In the genomic region with DNA sequence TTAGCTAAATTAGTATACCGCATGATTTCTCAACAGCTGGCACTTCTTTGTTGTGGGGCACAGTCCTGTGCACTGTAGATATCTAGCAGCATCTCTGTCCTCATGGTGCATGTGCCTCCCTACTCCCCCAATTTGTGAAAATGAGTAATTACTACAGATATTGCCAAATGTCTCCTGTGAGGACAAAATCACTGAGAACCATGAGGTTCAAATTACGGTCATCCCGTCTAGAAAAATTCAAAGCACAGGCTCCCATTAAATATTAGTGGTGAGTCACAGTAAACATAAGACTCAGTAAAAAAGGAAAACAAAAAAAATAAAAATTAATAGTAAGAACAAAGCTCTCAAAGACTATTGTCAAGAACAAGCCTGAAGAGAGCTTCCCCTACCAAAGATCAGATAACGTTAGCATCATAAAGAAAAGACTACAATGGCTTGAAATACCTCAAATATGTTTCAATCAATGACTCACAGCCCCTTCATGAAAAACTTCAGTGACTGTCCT, we compare ENCODE assay signal across 11 cellular contexts. TPM values are rescaled to one million over a fixed set of nuclear protein-coding genes. Genes with fewer than 3 reads are reported as not detected.
DNase-seq lines count a peak whose midpoint lies in the region; FAIRE-seq and TF ChIP-seq lines count a peak whose summit lies in the region.
"Had no signal": no experiment of that assay in that cellular context is flagged by ENCODE, and none has a peak within 500 bp of the region (broad histone marks: within the 10 kb centered on the region; RNA-seq: fewer than 3 reads in every experiment).

No MANE protein-coding gene starts in this region.

- peak overlapping the region; percentile 95; the same call in 1 of the 2 replicates for H2BK12ac ChIP-seq in H1 (ENCODE audit: low read depth, low read length)

- FAIRE-seq in H1 (lab: Jason Lieb, UNC), result no peak

- no peak overlapping the region for H2BK120ac ChIP-seq in H1 (replicated peaks; ENCODE audit: low read depth, low read length)

- H4K5ac ChIP-seq in H1 (ENCODE audit: insufficient read length, low read depth, low read length), result no peak overlapping the region

- peaks cover 12% of the 10 kb centered on the region for H3K4me1 Mint-ChIP-seq in progenitor cell of endocrine pancreas (ENCODE audit: low read depth)

- H3K27ac ChIP-seq in H1 (ENCODE audit: low read depth, low read length), result no peak overlapping the region

- H3K27me3 Mint-ChIP-seq in progenitor cell of endocrine pancreas, result no peaks in the 10 kb centered on the region

- no peak overlapping the region for H2BK15ac ChIP-seq in H1 (ENCODE audit: low read length)

- peak overlapping the region; percentile 53; the same call in 1 of the 2 replicates for H2BK5ac ChIP-seq in H1 (ENCODE audit: low read depth, low read length)

- no peaks in the 10 kb centered on the region for H3K9me3 ChIP-seq in H1 (ENCODE audit: insufficient read depth in 2 of 2, low read depth in 1 of 2, low read length in 1 of 2)

- peaks cover 3% of the 10 kb centered on the region for H3K9me3 Mint-ChIP-seq in progenitor cell of endocrine pancreas (ENCODE audit: low read depth)
- H3K9me3 Mint-ChIP-seq: nephron had no signal

- H3K36me3 ChIP-seq in H1 (ENCODE audit: control insufficient read depth in 2 of 4, insufficient read depth in 4 of 4, low read length in 3 of 4), result peaks cover 0 to 7% (median 0%) of the 10 kb centered on the region in 4 experiments; a peak in 2 of 8 replicates

- no peak overlapping the region for H3K14ac ChIP-seq in H1 (ENCODE audit: insufficient read length)

- peak overlapping the region; percentile 65 for H3K23ac ChIP-seq in H1 (ENCODE audit: insufficient read length)

- DNase-seq in EH (ENCODE audit: low read depth) (peak; percentile 86), NCI-H226 (peak; percentile 5), H1 (ENCODE audit: low read depth in 1 of 2, low spot score in 2 of 2) (no peak), progenitor cell of endocrine pancreas (ENCODE audit: low spot score, unreplicated experiment) (no peak), SW 1271 (lab: John Stamatoyannopoulos, UW) (no peak), NCI-H187 treated with DMSO at 0.1 percent for 48 hours (lab: John Stamatoyannopoulos, UW) (no peak), GM19238 (ENCODE audit: insufficient read length, low spot score) (no peak), NCI-H2171 (lab: John Stamatoyannopoulos, UW) (no peak)

- no peaks in the 10 kb centered on the region; the same call in 1 of the 2 replicates for H3K79me1 ChIP-seq in H1 (ENCODE audit: low read depth, low read length)

- no peak overlapping the region for H3K9ac ChIP-seq in H1 (replicated peaks in 1 of 4; ENCODE audit: extremely low read depth in 1 of 4, low read depth in 3 of 4, low read length in 3 of 4)

- peaks cover 0 to 71% of the 10 kb centered on the region in 2 experiments; a peak in 3 of 4 replicates for H3K79me2 ChIP-seq in H1 (ENCODE audit: control insufficient read depth in 1 of 2, insufficient read depth in 2 of 2, low read length in 2 of 2)

- no peak overlapping the region for H3K4me3 Mint-ChIP-seq in progenitor cell of endocrine pancreas (ENCODE audit: low read depth)
- H3K4me3 Mint-ChIP-seq: nephron had no signal

- no peak overlapping the region for H2AFZ ChIP-seq in H1 (ENCODE audit: low read length)

- no peak for TF ChIP-seq RAD21 in H1 (IDR thresholded peaks at IDR 0.05 in 1 of 2, conservative IDR thresholded peaks at IDR 0.05 in 1 of 2; ENCODE audit: low read depth in 2 of 2, low read length in 2 of 2)

- WGBS in H1 (ENCODE audit: extremely low coverage in 1 of 2, insufficient coverage in 1 of 2, insufficient read length in 1 of 2, insufficient replicate concordance in 2 of 2, low coverage in 1 of 2, low lambda C conversion rate in 2 of 2, missing lambda C conversion rate in 1 of 2), 2 experiments, result 73% methylated on average over 4 of the region's 4 CpGs; no CpG with 5 or more reads in 1 of the 2 experiments

- peak overlapping the region; percentile 90 for H3K27ac Mint-ChIP-seq in progenitor cell of endocrine pancreas

- TF ChIP-seq EP300 in H1 (IDR thresholded peaks at IDR 0.05; ENCODE audit: borderline replicate concordance in 1 of 2, low read depth in 2 of 2, low read length in 2 of 2), result no peak

- no peak overlapping the region for H3K4me3 ChIP-seq in H1 (ENCODE audit: extremely low read depth in 1 of 4, insufficient read depth in 2 of 4, low read depth in 3 of 4, low read length in 4 of 4)

- no peaks in the 10 kb centered on the region for H3K27me3 ChIP-seq in H1 (replicated peaks in 1 of 4; ENCODE audit: control insufficient read depth in 3 of 4, extremely low read depth in 1 of 4, insufficient read depth in 3 of 4, low read length in 3 of 4)

- H3K4me1 ChIP-seq in H1 (replicated peaks in 1 of 4; ENCODE audit: control insufficient read depth in 3 of 4, insufficient read depth in 4 of 4, low read length in 3 of 4), result peaks cover 0 to 6% (median 3%) of the 10 kb centered on the region in 4 experiments; a peak in 4 of 7 replicates

- peaks cover 0 to 2% of the 10 kb centered on the region in 2 experiments for H4K20me1 ChIP-seq in H1 (replicated peaks in 1 of 2; ENCODE audit: control insufficient read depth in 1 of 2, insufficient read depth in 2 of 2, low read length in 2 of 2)

- H3K56ac ChIP-seq in H1 (replicated peaks; ENCODE audit: insufficient read length, low read depth, low read length), result no peak overlapping the region

- H4K91ac ChIP-seq in H1 (replicated peaks; ENCODE audit: insufficient read length, low read length), result no peak overlapping the region

- 0 out of 4 replicates have a peak overlapping the region, but pooled peaks of 1 of the 2 experiments have one; percentile 9 for H3K4me2 ChIP-seq in H1 (ENCODE audit: insufficient read depth in 1 of 2, low read depth in 2 of 2, low read length in 2 of 2)

- no peak overlapping the region for H2BK20ac ChIP-seq in H1 (ENCODE audit: low read length)

- TF ChIP-seq POLR2A in H1 (IDR thresholded peaks at IDR 0.05; ENCODE audit: control extremely low read depth in 1 of 2, low read depth in 2 of 2, low read length in 2 of 2), result no peak

- no peak overlapping the region for H3K4ac ChIP-seq in H1 (replicated peaks; ENCODE audit: insufficient read length, low read depth, low read length)

- POLR2A ChIA-PET in H1 (lab: Charles Lee; ENCODE audit: partially characterized antibody), result interaction anchor here (0.7 to 2.4 kb wide), 5 partner anchors 9 to 34 kb away, joined by 3 to 11 read pairs (median 4); no protein-coding TSS in a partner anchor

- H3K23me2 ChIP-seq in H1 (ENCODE audit: low read depth, low read length), result no peaks in the 10 kb centered on the region

- TF ChIP-seq CTCF in H1 (IDR thresholded peaks at IDR 0.05; ENCODE audit: control extremely low read depth in 1 of 3, insufficient read depth in 1 of 3, low read depth in 1 of 3, low read length in 3 of 3), result no peak
- no peak for TF ChIP-seq CTCF in progenitor cell of endocrine pancreas (IDR thresholded peaks at IDR 0.05; ENCODE audit: unreplicated experiment)

- peak overlapping the region; percentile 56 for H3K18ac ChIP-seq in H1 (ENCODE audit: extremely low read depth, low read length)

- no peak overlapping the region for H4K8ac ChIP-seq in H1 (ENCODE audit: extremely low read depth, insufficient read depth, low read length)

- H3K36me3 Mint-ChIP-seq in progenitor cell of endocrine pancreas (ENCODE audit: insufficient read depth), result peaks cover 19% of the 10 kb centered on the region

- CTCF ChIA-PET in H1 (lab: Charles Lee; ENCODE audit: partially characterized antibody), result interaction anchor here (0.6 to 5.1 kb wide), 8 partner anchors 11 to 136 kb away, joined by 3 to 56 read pairs (median 4); partner anchors contain the start of gene KANSL1

- H2AK5ac ChIP-seq in H1 (ENCODE audit: low read depth, low read length), result no peak overlapping the region

TF ChIP-seq in H1, 55 proteins besides CTCF, POLR2A, EP300 and RAD21:
- no peak for TF ChIP-seq MAX (IDR thresholded peaks at IDR 0.05)
- peak; percentile 60; the same call in 1 of the 2 replicates for TF ChIP-seq JUND (IDR thresholded peaks at IDR 0.05; ENCODE audit: low read length)

RNA-seq across cellular contexts. Expression of gene STH, which starts 57.8 kb away (rescaled TPM):
- total RNA-seq in H1 (2021; fragmentation: NEBNext Ultra II Directional; extraction: Animal tissue kit (Norgen Biotek cat#: 25700)), result not detected in 2 replicates
- polyA plus RNA-seq in H1 (2011; rRNA removed), result not detected in 2 replicates
- polyA plus RNA-seq in H1 (2011; cell fraction: cytosol; rRNA removed), result not detected
- polyA plus RNA-seq in H1 (2011; cell fraction: nucleus; rRNA removed), result not detected
- polyA plus RNA-seq in H1 (2012, experiment 1 of 2), result not detected in 4 replicates
- not detected for polyA plus RNA-seq in H1 (2012, experiment 2 of 2)
- polyA plus RNA-seq in H1 (2013, experiment 1 of 2), result not detected
- polyA plus RNA-seq in H1 (2013, experiment 2 of 2), result not detected
- polyA minus RNA-seq in H1 (2011; rRNA and poly(A)+ RNA removed), result not detected in 2 replicates
- not detected for polyA minus RNA-seq in H1 (2011; cell fraction: cytosol; rRNA and poly(A)+ RNA removed)
- not detected for polyA minus RNA-seq in H1 (2011; cell fraction: nucleus; rRNA and poly(A)+ RNA removed)
- total RNA-seq in progenitor cell of endocrine pancreas, result not detected in 2 replicates
- total RNA-seq: esophagus mucosa, H4 had no signal

Comparison
In these comparisons a context has a peak if more than half of its experiments do, and no peak if none do; other contexts are left out.
1. DNase-seq: peak in EH (single experiment) and NCI-H226 (single experiment); none in H1 (0 of 2), progenitor cell of endocrine pancreas (single experiment), SW 1271 (0 of 2), NCI-H187 treated with DMSO at 0.1 percent for 48 hours (single experiment), GM19238 (single experiment) and NCI-H2171 (single experiment).